ENCODE assay signal across 22 cellular contexts in genomic region chr17:49890077-49890821, GRCh38. TPM values are rescaled to one million over a fixed set of nuclear protein-coding genes. Genes with fewer than 3 reads are reported as not detected.
DNase-seq lines count a peak whose midpoint lies in the region; ATAC-seq, FAIRE-seq and TF ChIP-seq lines count a peak whose summit lies in the region.
"Had no signal": no experiment of that assay in that cellular context is flagged by ENCODE, and none has a peak within 500 bp of the region (broad histone marks: within the 10 kb centered on the region; RNA-seq: fewer than 3 reads in every experiment).

No MANE protein-coding gene starts in this region.

- intact Hi-C loops in K562 (cut with micrococcal nuclease) = no loop called here
- intact Hi-C loops in heart right ventricle (cut with DNase I) = loop anchor here in 1 of 10 donors (5.0 kb wide), 1 partner anchor 97 kb away; no protein-coding TSS in a partner anchor
- intact Hi-C loops in head of caudate nucleus (cut with DNase I) = no loop called here
- intact Hi-C loops in spleen (cut with DNase I; ENCODE audit: low total_unique reads) = no loop called here

- no peak overlapping the region for H3K27ac ChIP-seq in K562 (ENCODE audit: extremely low read depth, low read depth, low read length)
- H3K27ac ChIP-seq in heart right ventricle = no peak overlapping the region
- H3K27ac ChIP-seq in RWPE1 = no peak overlapping the region
- H3K27ac ChIP-seq in spleen = no peak overlapping the region
- H3K27ac ChIP-seq: foreskin keratinocyte, prostate gland had no signal

- no TSS peak for BruUV-seq in K562 (replicated peaks; lab: Mats Ljungman, UMichigan)

- WGBS in K562 (ENCODE audit: insufficient coverage, low coverage, missing lambda C conversion rate) = 4% methylated on average over 19 of the region's 33 CpGs
- WGBS in heart right ventricle, 2 donors = 21 to 25% methylated on average over 32 to 33 of the region's 33 CpGs
- WGBS in spleen, 5 donors = 30 to 35% (median 32%) methylated on average over 17 to 33 of the region's 33 CpGs

- H3K27me3 ChIP-seq in K562 (ENCODE audit: control insufficient read depth in 2 of 2, insufficient read depth in 2 of 2, low read length in 2 of 2) (peaks cover 24 to 61% of the 10 kb centered on the region in 2 experiments), heart right ventricle (peaks cover 8 to 91% (median 81%) of the 10 kb centered on the region in 7 donors), spleen (replicated peaks in 1 of 7) (peaks cover 0 to 99% (median 35%) of the 10 kb centered on the region in 7 donors)

- ATAC-seq in K562 (peak; percentile 47), heart right ventricle (peak in 7 of 8 donors; percentile 29 to 76 (median 58)), omental fat pad (ENCODE audit: low FRiP score) (peak; percentile 57), HG03460 (IDR thresholded peaks at IDR 0.05; ENCODE audit: unreplicated experiment) (no peak)
- ATAC-seq: effector memory CD8-positive, alpha-beta T cell; naive thymus-derived CD8-positive, alpha-beta T cell had no signal

- H3K9me1 ChIP-seq in K562 (ENCODE audit: control insufficient read depth, insufficient read depth, low read length) = no peaks in the 10 kb centered on the region

- H3K79me2 ChIP-seq in K562 (ENCODE audit: control insufficient read depth, insufficient read depth, low read length) = no peaks in the 10 kb centered on the region

- H3K9me3 ChIP-seq in K562 (replicated peaks; ENCODE audit: control insufficient read depth, insufficient read depth, low read depth, low read length) (no peaks in the 10 kb centered on the region), heart right ventricle (no peaks in the 10 kb centered on the region), spleen (no peaks in the 10 kb centered on the region)
- H3K9me3 ChIP-seq: prostate gland had no signal

- H2AFZ ChIP-seq in K562 (ENCODE audit: low read depth, low read length) = no peak overlapping the region

- TF ChIP-seq RAD21 in K562 (CRISPR knock-in tag; conservative IDR thresholded peaks at IDR 0.05 in 1 of 2, IDR thresholded peaks at IDR 0.05 in 1 of 2) = no peak

- POLR2A ChIA-PET in K562 (lab: Yijun Ruan, JAX) (interaction anchor here (0.5 to 0.7 kb wide), 2 partner anchors 38 to 62 kb away, joined by 3 to 4 read pairs; no protein-coding TSS in a partner anchor), RWPE1 (lab: Yijun Ruan, JAX; ENCODE audit: low non-redundant PET) (interaction anchor here (0.5 kb wide), 1 partner anchor 108 kb away, joined by 7 read pairs; no protein-coding TSS in a partner anchor)

- no peak for TF ChIP-seq EP300 in K562 (IDR thresholded peaks at IDR 0.05; ENCODE audit: low read length)

- H3K4me1 ChIP-seq in K562 (replicated peaks in 1 of 2; ENCODE audit: control insufficient read depth in 2 of 2, insufficient read depth in 2 of 2, low read length in 2 of 2) = peaks cover 0 to 11% of the 10 kb centered on the region in 2 experiments; a peak in 2 of 5 replicates
- H3K4me1 ChIP-seq in heart right ventricle = peaks cover 0 to 9% (median 0%) of the 10 kb centered on the region in 9 donors
- peaks cover 0 to 10% (median 0%) of the 10 kb centered on the region in 6 donors for H3K4me1 ChIP-seq in spleen
- H3K4me1 ChIP-seq: prostate gland had no signal

- FAIRE-seq in K562 (lab: Jason Lieb, UNC) = no peak
- FAIRE-seq: TTC549 had no signal

- DNase-seq in ELF-1 (ENCODE audit: low read depth, low spot score) (peak; percentile 64), K562 (ENCODE audit: extremely low read depth in 1 of 4, low spot score in 3 of 4) (no peak), heart right ventricle (peak; percentile 17 to 59), omental fat pad (ENCODE audit: low spot score) (no peak), RWPE1 (ENCODE audit: low spot score) (no peak), head of caudate nucleus (no peak), spleen (no peak)
- DNase-seq: activated CD4-positive, alpha-beta T cell treated with anti-CD3 and anti-CD28 coated beads, Interleukin-2, amount 10 ng/mL, durations not matched to agents 24 days and 14 days; activated gamma-delta T cell treated with Interleukin-2 at 50 U/mL for 16 hours; amygdala; CD4-positive, CD25-positive, alpha-beta regulatory T cell; DMS79; effector memory CD8-positive, alpha-beta T cell; foreskin keratinocyte; GOT3; naive thymus-derived CD8-positive, alpha-beta T cell; NCI-H2029; NCI-H446 had no signal

- no peak for TF ChIP-seq POLR2A in K562 (conservative IDR thresholded peaks at IDR 0.05)
- no peak for TF ChIP-seq POLR2A in spleen (IDR thresholded peaks at IDR 0.05)

- H3K4me2 ChIP-seq in K562 (ENCODE audit: insufficient read depth, low read length) = no peak overlapping the region

- CTCF ChIA-PET in K562 (lab: Yijun Ruan, JAX; ENCODE audit: low intra/inter-chr PET ratio) = interaction anchor here (0.8 kb wide), 1 partner anchor 12 kb away, joined by 3 read pairs; no protein-coding TSS in a partner anchor
- CTCF ChIA-PET in RWPE1 (lab: Yijun Ruan, JAX) = interaction anchor here (0.6 to 1.8 kb wide), 4 partner anchors 10 to 107 kb away, joined by 4 to 5 read pairs (median 4); no protein-coding TSS in a partner anchor

- no peaks in the 10 kb centered on the region for H4K20me1 ChIP-seq in K562 (replicated peaks; ENCODE audit: control insufficient read depth, insufficient read depth, low read length)

- H3K4me3 ChIP-seq in K562 (no peak overlapping the region), heart right ventricle (no peak overlapping the region), spleen (no peak overlapping the region)
- H3K4me3 ChIP-seq: prostate gland had no signal

- in situ Hi-C loops in K562 (cut with MboI) = no loop called here

- H3K9ac ChIP-seq in K562 (ENCODE audit: insufficient read depth in 1 of 2, low read depth in 2 of 2, low read length in 2 of 2) = no peak overlapping the region

- TF ChIP-seq CTCF in K562 (IDR thresholded peaks at IDR 0.05 in 2 of 3, conservative IDR thresholded peaks at IDR 0.05 in 1 of 3; ENCODE audit: insufficient read depth in 2 of 3, low read depth in 1 of 3, low read length in 3 of 3) (no peak), heart right ventricle (IDR thresholded peaks at IDR 0.05) (no peak), omental fat pad (IDR thresholded peaks at IDR 0.05) (no peak), RWPE1 (conservative IDR thresholded peaks at IDR 0.05; ENCODE audit: low read depth) (no peak), spleen (IDR thresholded peaks at IDR 0.05 in 8 of 11, conservative IDR thresholded peaks at IDR 0.05 in 3 of 11) (no peak)

- no peaks in the 10 kb centered on the region for H3K36me3 ChIP-seq in K562 (ENCODE audit: control insufficient read depth, insufficient read depth, low read length)
- H3K36me3 ChIP-seq in heart right ventricle = no peaks in the 10 kb centered on the region
- H3K36me3 ChIP-seq in spleen = no peaks in the 10 kb centered on the region
- H3K36me3 ChIP-seq: prostate gland had no signal

TF ChIP-seq in K562, 482 proteins besides CTCF, POLR2A, EP300 and RAD21:
- no peak for TF ChIP-seq ZNF449 (CRISPR knock-in tag; IDR thresholded peaks at IDR 0.05)
- TF ChIP-seq MBD2 (IDR thresholded peaks at IDR 0.05; ENCODE audit: borderline replicate concordance, low read depth) = no peak
- no peak for TF ChIP-seq MCM2 (IDR thresholded peaks at IDR 0.05; ENCODE audit: low read depth)
- TF ChIP-seq NUFIP1 (IDR thresholded peaks at IDR 0.05; ENCODE audit: partially characterized antibody) = no peak
- no peak for TF ChIP-seq MYC (IDR thresholded peaks at IDR 0.05; ENCODE audit: low read depth, low read length)
- TF ChIP-seq MYC (CRISPR knock-in tag; IDR thresholded peaks at IDR 0.05; ENCODE audit: borderline replicate concordance, low read depth) = no peak
- peak; percentile 46 for TF ChIP-seq CEBPB (tag; IDR thresholded peaks at IDR 0.05)
- TF ChIP-seq CEBPG (CRISPR knock-in tag; IDR thresholded peaks at IDR 0.05) = no peak
- TF ChIP-seq CEBPG (tag; conservative IDR thresholded peaks at IDR 0.05 in 1 of 2, IDR thresholded peaks at IDR 0.05 in 1 of 2) = peak in 1 of 2 experiments; percentile 25; a peak in 1 of 4 replicates
- TF ChIP-seq MTA3 (IDR thresholded peaks at IDR 0.05; ENCODE audit: borderline replicate concordance) = no peak
- no peak for TF ChIP-seq ZNF184 (CRISPR knock-in tag; IDR thresholded peaks at IDR 0.05)
- no peak for TF ChIP-seq TRIM24 (IDR thresholded peaks at IDR 0.05)
TF ChIP-seq in K562: peak in this region for 2.

RNA-seq across cellular contexts. Expression of gene TAC4, which starts 42.4 kb away (rescaled TPM):
- not detected in 2 replicates for total RNA-seq in K562 (2011; cell fraction: chromatin; rRNA removed; ENCODE audit: low replicate concordance)
- total RNA-seq in K562 (2011; cell fraction: nucleolus; rRNA removed) = not detected in 2 replicates
- not detected in 2 replicates for total RNA-seq in K562 (2011; cell fraction: nucleoplasm; rRNA removed)
- total RNA-seq in K562 (2014; rRNA removed) = not detected in 2 replicates
- not detected in 2 replicates for total RNA-seq in K562 (2014; rRNA removed; fragmentation: Illumina TruSeq; extraction: Trizol)
- not detected in 2 replicates for total RNA-seq in K562 (2015; rRNA removed; fragmentation: Illumina TruSeq; extraction: Trizol)
- not detected in 2 replicates for total RNA-seq in K562 (2021)
- not detected in 2 replicates for polyA plus RNA-seq in K562 (2011; rRNA removed)
- not detected in 2 replicates for polyA plus RNA-seq in K562 (2011; cell fraction: cytosol; rRNA removed)
- not detected in 2 replicates for polyA plus RNA-seq in K562 (2011; cell fraction: nucleus; rRNA removed)
- polyA plus RNA-seq in K562 (2012) = not detected in 2 replicates
- not detected in 2 replicates for polyA plus RNA-seq in K562 (2014; fragmentation: Illumina TruSeq; extraction: Trizol)
- under 1 TPM in 1 of 2 experiments, not detected in 1; 0.17 TPM for polyA plus RNA-seq in K562 (2014; fragmentation: Nextera tagmentation; extraction: Ambion mirVana)
- polyA plus RNA-seq in K562 (2014; rRNA removed) = not detected in 2 replicates
- not detected in 2 replicates for polyA minus RNA-seq in K562 (2011; rRNA and poly(A)+ RNA removed)
- polyA minus RNA-seq in K562 (2011; cell fraction: cytosol; rRNA and poly(A)+ RNA removed) = not detected in 2 replicates
- not detected in 2 replicates for polyA minus RNA-seq in K562 (2011; cell fraction: nucleus; rRNA and poly(A)+ RNA removed)
- total RNA-seq in heart right ventricle = 1 to 10 TPM in 1 of 10 donors, under 1 TPM in 2, not detected in 7; 0.78 to 2.7 (median 0.94) TPM
- not detected for polyA plus RNA-seq in heart right ventricle
- not detected for total RNA-seq in omental fat pad
- total RNA-seq in spleen = not detected
- not detected for polyA plus RNA-seq in spleen
- total RNA-seq: activated CD4-positive, alpha-beta T cell treated with anti-CD3 and anti-CD28 coated beads, Interleukin-2, amount 10 ng/mL, durations not matched to agents 24 days and 14 days; CD4-positive, CD25-positive, alpha-beta regulatory T cell; foreskin keratinocyte; naive thymus-derived CD8-positive, alpha-beta T cell; prostate gland had no signal
- polyA plus RNA-seq: CD4-positive, CD25-positive, alpha-beta regulatory T cell; foreskin keratinocyte; IgD-negative memory B cell; naive thymus-derived CD8-positive, alpha-beta T cell had no signal

Comparison
In these comparisons a context has a peak if more than half of its experiments do, and no peak if none do; other contexts are left out.
1. DNase-seq: peak in ELF-1 (single experiment) and heart right ventricle (2 of 2); none in K562 (0 of 4), omental fat pad (single experiment), RWPE1 (single experiment), head of caudate nucleus (0 of 42) and spleen (single experiment).